In the genomic region with DNA sequence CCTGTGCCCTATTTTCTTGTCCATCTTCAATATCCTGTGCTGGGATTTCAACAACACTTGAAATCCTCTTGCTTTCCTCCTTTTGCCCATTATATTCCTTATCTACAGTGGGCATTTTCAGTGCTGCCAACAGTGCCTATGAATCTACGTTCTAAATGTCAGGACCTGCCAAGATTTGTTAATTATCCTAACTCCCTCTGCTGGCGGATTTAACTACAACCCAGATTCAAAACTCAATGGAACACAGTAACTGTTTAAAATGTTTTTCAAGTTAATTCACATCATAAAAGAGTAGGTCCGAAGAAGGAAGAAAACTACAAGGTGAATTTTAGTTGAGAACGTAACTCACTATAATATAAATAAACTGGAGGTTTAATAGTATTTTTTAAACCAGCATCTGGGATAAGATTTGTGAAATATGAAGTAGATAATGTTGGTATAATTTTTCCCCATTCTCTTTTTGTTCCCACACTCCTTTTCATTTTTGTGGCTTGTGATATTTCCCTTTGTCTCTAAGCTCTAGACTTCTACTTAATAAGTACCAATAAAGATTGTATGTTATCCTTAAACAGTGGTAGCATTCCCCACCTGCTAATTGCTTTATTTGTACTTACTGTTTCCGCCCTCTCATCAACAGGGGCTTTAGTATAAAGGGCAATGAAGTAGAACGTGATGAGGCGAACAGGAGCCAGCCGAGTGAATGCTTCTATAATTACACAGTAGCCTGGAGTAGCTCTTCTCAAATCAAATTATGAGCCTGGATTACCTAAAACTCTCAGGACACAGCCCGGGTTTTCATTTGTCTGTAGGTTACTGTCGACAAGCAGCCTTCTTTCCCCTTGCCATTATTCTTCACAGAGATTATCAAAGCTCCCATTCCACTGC, we compare ENCODE assay signal across 9 cellular contexts.
DNase-seq lines count a peak whose midpoint lies in the region; FAIRE-seq and TF ChIP-seq lines count a peak whose summit lies in the region.
"Had no signal": no experiment of that assay in that cellular context is flagged by ENCODE, and none has a peak within 500 bp of the region (broad histone marks: within the 10 kb centered on the region; RNA-seq: fewer than 3 reads in every experiment).

No MANE protein-coding gene starts in this region.

- in situ Hi-C loops in GM13976 (cut with MboI; ENCODE audit: low sequenced_read_pairs, unreplicated experiment): no loop called here

- H3K9me3 ChIP-seq in OCI-LY1 (ENCODE audit: low read length) (no peaks in the 10 kb centered on the region), small intestine (ENCODE audit: control insufficient read depth, low read depth) (no peaks in the 10 kb centered on the region)

- H3K4me2 ChIP-seq in OCI-LY1 (ENCODE audit: low read length): no peak overlapping the region

- no peaks in the 10 kb centered on the region for H3K9me2 ChIP-seq in OCI-LY1 (ENCODE audit: low read depth, low read length)

- no peak overlapping the region for H3K27ac ChIP-seq in OCI-LY1 (ENCODE audit: low read depth, low read length, poor library complexity, severe bottlenecking)
- H3K27ac ChIP-seq in small intestine (ENCODE audit: low read depth in 1 of 2, low read length in 1 of 2): no peak overlapping the region
- H3K27ac ChIP-seq in coronary artery: no peak overlapping the region
- H3K27ac ChIP-seq: epithelial cell of prostate had no signal

- no peaks in the 10 kb centered on the region for H3K36me3 ChIP-seq in OCI-LY1 (ENCODE audit: insufficient read depth, low read length)
- H3K36me3 ChIP-seq in small intestine (ENCODE audit: control insufficient read depth in 2 of 2, insufficient read depth in 2 of 2, low read length in 2 of 2): no peaks in the 10 kb centered on the region

- no peak overlapping the region for H3K9ac ChIP-seq in OCI-LY1 (ENCODE audit: low read length)

- no peaks in the 10 kb centered on the region for H3F3A ChIP-seq in OCI-LY1 (ENCODE audit: insufficient read depth, low read length)

- no peaks in the 10 kb centered on the region for H4K20me1 ChIP-seq in OCI-LY1 (ENCODE audit: insufficient read depth, low read length)

- H3K79me2 ChIP-seq in OCI-LY1 (ENCODE audit: insufficient read depth, low read length): no peaks in the 10 kb centered on the region

- peak; percentile 82 for DNase-seq in DMS 273 (lab: John Stamatoyannopoulos, UW; ENCODE audit: unreplicated experiment)
- DNase-seq in Kasumi-1 (lab: John Stamatoyannopoulos, UW): peak; percentile 17 to 40
- peak; percentile 4 for DNase-seq in fibroblast of the aortic adventitia (ENCODE audit: low read depth)
- DNase-seq in small intestine: peak; percentile 14
- no peak for DNase-seq in coronary artery (ENCODE audit: low spot score)
- DNase-seq in GM13976 (ENCODE audit: low spot score): no peak
- no peak for DNase-seq in activated CD4-positive, CD25-positive, alpha-beta regulatory T cell (lab: John Stamatoyannopoulos, UW)

- H3K27me3 ChIP-seq in OCI-LY1 (ENCODE audit: insufficient read depth, low read length) (no peaks in the 10 kb centered on the region), small intestine (ENCODE audit: control insufficient read depth in 2 of 2, insufficient read depth in 2 of 2, low read length in 2 of 2) (no peaks in the 10 kb centered on the region)

- no peak overlapping the region for H2AFZ ChIP-seq in OCI-LY1 (ENCODE audit: low read length)

- TF ChIP-seq CTCF in OCI-LY1 (IDR thresholded peaks at IDR 0.05; ENCODE audit: low read length) (peak; percentile 68), fibroblast of the aortic adventitia (IDR thresholded peaks at IDR 0.05; ENCODE audit: insufficient read depth, low read length) (no peak), coronary artery (IDR thresholded peaks at IDR 0.05) (no peak), GM13976 (IDR thresholded peaks at IDR 0.05; ENCODE audit: borderline replicate concordance, control extremely low read depth, extremely low read depth, insufficient read depth, missing control alignments) (no peak)

- no peak for FAIRE-seq in small intestine (lab: Jason Lieb, UNC)

- H3K4me1 ChIP-seq in OCI-LY1 (ENCODE audit: insufficient read depth, low read length, severe bottlenecking) (peaks cover 7% of the 10 kb centered on the region), small intestine (ENCODE audit: control insufficient read depth in 2 of 2, insufficient read depth in 1 of 2, low read depth in 1 of 2, low read length in 1 of 2) (no peaks in the 10 kb centered on the region)

- H3K4me3 ChIP-seq in OCI-LY1 (ENCODE audit: low read depth, low read length, poor library complexity, severe bottlenecking) (no peak overlapping the region), fibroblast of the aortic adventitia (ENCODE audit: low read depth, low read length) (no peak overlapping the region), small intestine (ENCODE audit: low read depth in 1 of 2, low read length in 2 of 2) (no peak overlapping the region), coronary artery (no peak overlapping the region)

- WGBS in small intestine, 3 donors: 42 to 52% (median 45%) methylated on average over 10 of the region's 10 CpGs

Comparison
In these comparisons a context has a peak if more than half of its experiments do, and no peak if none do; other contexts are left out.
1. DNase-seq: peak in DMS 273 (single experiment), Kasumi-1 (2 of 2), fibroblast of the aortic adventitia (single experiment) and small intestine (single experiment); none in coronary artery (single experiment), GM13976 (single experiment) and activated CD4-positive, CD25-positive, alpha-beta regulatory T cell (0 of 4).